ENCODE assay signal across 25 cellular contexts in the genomic region with DNA sequence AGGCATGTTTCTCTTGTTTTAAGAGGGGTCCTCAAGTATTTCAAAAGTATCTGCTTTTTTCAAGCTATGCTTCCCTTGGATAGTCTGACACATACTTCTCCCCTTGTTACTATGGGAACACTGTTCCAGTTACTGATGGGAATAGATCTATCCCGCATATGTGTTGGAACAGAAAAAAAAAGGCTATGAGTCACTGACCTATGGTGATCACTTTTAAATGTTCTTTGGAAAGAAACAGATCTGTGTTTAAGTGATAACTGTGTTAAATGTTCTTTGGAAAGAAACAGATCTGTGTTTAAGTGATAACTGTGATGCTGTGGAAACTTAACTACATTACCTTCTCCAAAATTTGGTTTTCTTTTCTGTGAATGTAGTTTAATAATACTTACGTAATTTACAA.
"Had no signal": no experiment of that assay in that cellular context is flagged by ENCODE, and none has a peak within 500 bp of the region (broad histone marks: within the 10 kb centered on the region; RNA-seq: fewer than 3 reads in every experiment).

No MANE protein-coding gene starts in this region.

- H3K27me3 ChIP-seq: heart right ventricle, hepatocyte, left lung, right atrium auricular region, right lobe of liver, suprapubic skin, tibial artery, upper lobe of right lung had no signal

- FAIRE-seq: keratinocyte, urothelium cell line had no signal

- H3K27ac ChIP-seq: heart right ventricle, hepatocyte, left lung, lower lobe of right lung, right atrium auricular region, right lobe of liver, skin epidermis, suprapubic skin, thoracic aorta, tibial artery, upper lobe of right lung had no signal

- H3K4me3 ChIP-seq: heart right ventricle, hepatocyte, left lung, lower lobe of right lung, right atrium auricular region, right lobe of liver, skin epidermis, suprapubic skin, thoracic aorta, tibial artery, upper lobe of right lung had no signal

- DNase-seq: heart right ventricle; left colon; left lung; lower lobe of right lung; mammary epithelial cell; mesenchymal stem cell; naive thymus-derived CD8-positive, alpha-beta T cell; nucleus accumbens; right lobe of liver; stimulated activated CD4-positive, alpha-beta T cell treated with anti-CD3 and anti-CD28 coated beads, Interleukin-12 subunit alpha, Interleukin-12 subunit beta, amount 100 ng/mL, for 4 hours; stimulated activated CD4-positive, alpha-beta T cell treated with anti-CD3 and anti-CD28 coated beads, Interleukin-15, amount 100 ng/mL, for 24 hours; stimulated activated CD4-positive, alpha-beta T cell treated with anti-CD3 and anti-CD28 coated beads, Interleukin-2, amount 100 ng/mL, for 24 hours; stimulated activated CD4-positive, alpha-beta T cell treated with anti-CD3 and anti-CD28 coated beads, Interleukin-4, amount 100 ng/mL, for 24 hours; stimulated activated naive CD4-positive, alpha-beta T cell; tibial artery; trophoblast cell; upper lobe of right lung had no signal

- H3K4me1 ChIP-seq: heart right ventricle, left lung, lower lobe of right lung, right atrium auricular region, right lobe of liver, suprapubic skin, tibial artery, upper lobe of right lung had no signal

- H3K4me2 ChIP-seq: hepatocyte had no signal

- ATAC-seq: heart right ventricle; left colon; left lung; lower lobe of right lung; naive thymus-derived CD8-positive, alpha-beta T cell; stimulated activated effector memory CD8-positive, alpha-beta T cell treated with anti-CD3 and anti-CD28 coated beads, Interleukin-12 subunit alpha, Interleukin-12 subunit beta, amount 100 ng/mL, for 72 hours; upper lobe of right lung had no signal

- H3K36me3 ChIP-seq: heart right ventricle, left lung, lower lobe of right lung, right atrium auricular region, right lobe of liver, suprapubic skin, thoracic aorta, tibial artery, upper lobe of right lung had no signal

- H3K9me3 ChIP-seq: left lung, lower lobe of right lung, right atrium auricular region, right lobe of liver, suprapubic skin, thoracic aorta, tibial artery, upper lobe of right lung had no signal
